In genomic region chr22:37157516-37158289, GRCh38 we compare ENCODE assay signal across 19 cellular contexts. TPM values are rescaled to one million over a fixed set of nuclear protein-coding genes. Genes with fewer than 3 reads are reported as not detected.
DNase-seq lines count a peak whose midpoint lies in the region; ATAC-seq and TF ChIP-seq lines count a peak whose summit lies in the region.
"Had no signal": no experiment of that assay in that cellular context is flagged by ENCODE, and none has a peak within 500 bp of the region (broad histone marks: within the 10 kb centered on the region; RNA-seq: fewer than 3 reads in every experiment).

No MANE protein-coding gene starts in this region.

- ATAC-seq in foreskin keratinocyte: peak; percentile 47
- no peak for ATAC-seq in activated CD4-positive, CD25-positive, alpha-beta regulatory T cell treated with anti-CD3 and anti-CD28 coated beads, Interleukin-2, amount 50 U/mL, for 24 hours
- ATAC-seq: PC-3 had no signal

- peaks cover 15% of the 10 kb centered on the region for H3K27me3 ChIP-seq in foreskin keratinocyte
- H3K27me3 ChIP-seq: right atrium auricular region, tibial nerve had no signal

- no peak overlapping the region for H3K27ac ChIP-seq in foreskin keratinocyte
- H3K27ac ChIP-seq: right atrium auricular region, tibial nerve had no signal

- H3K4me3 ChIP-seq in AG10803 (ENCODE audit: low read length): no peak overlapping the region
- H3K4me3 ChIP-seq: right atrium auricular region, tibial nerve had no signal

- TF ChIP-seq CTCF in AG10803 (conservative IDR thresholded peaks at IDR 0.05; ENCODE audit: low read length) (no peak), foreskin keratinocyte (conservative IDR thresholded peaks at IDR 0.05) (no peak)

- H3K4me1 ChIP-seq in foreskin keratinocyte: no peaks in the 10 kb centered on the region
- H3K4me1 ChIP-seq: right atrium auricular region had no signal

- DNase-seq in A172 (ENCODE audit: low spot score) (peak; percentile 58), AG10803 (ENCODE audit: low read depth) (peak; percentile 25), RPMI7951 (ENCODE audit: low read depth) (peak; percentile 39), foreskin keratinocyte (peak in 1 of 2 donors; percentile 61), SHP77 (lab: John Stamatoyannopoulos, UW) (no peak), KG1 (lab: John Stamatoyannopoulos, UW) (no peak), NCI-H2227 (lab: John Stamatoyannopoulos, UW; ENCODE audit: unreplicated experiment) (no peak)
- DNase-seq: activated CD4-positive, CD25-positive, alpha-beta regulatory T cell treated with anti-CD3 and anti-CD28 coated beads, Interleukin-2, amount 50 U/mL, for 72 hours; activated T-cell treated with anti-CD3 and anti-CD28 coated beads, Interleukin-2, amount 50 U/mL, for 1 hour; aorta; C1 segment of cervical spinal cord; NCI-H2029 treated with DMSO at 0.1 percent for 48 hours; NCI-H69; PC-3; stimulated activated CD4-positive, alpha-beta T cell treated with anti-CD3 and anti-CD28 coated beads, Interleukin-2, amount 100 ng/mL, for 24 hours had no signal

RNA-seq across cellular contexts. Expression of gene IL2RB, which starts 8.0 kb away (rescaled TPM):
- 0.02 TPM in 1 of 2 replicates, not detected in the other for total RNA-seq in A172 (2014; rRNA removed; shearing (Covaris generic))
- total RNA-seq in RPMI7951 (2014; rRNA removed; shearing (Covaris generic)): 0.10 TPM in 1 of 2 replicates, not detected in the other
- total RNA-seq in foreskin keratinocyte: 0.04 and 0.10 TPM in 2 replicates
- 0.06 and 0.10 TPM in 2 replicates for polyA plus RNA-seq in foreskin keratinocyte
- total RNA-seq: PC-3 had no signal

RNA-seq across cellular contexts. Expression of gene C1QTNF6, which starts 30.3 kb away (rescaled TPM):
- 2.1 and 7.7 TPM in 2 replicates for total RNA-seq in A172 (2014; rRNA removed; shearing (Covaris generic))
- 2.0 and 2.2 TPM in 2 replicates for total RNA-seq in RPMI7951 (2014; rRNA removed; shearing (Covaris generic))
- 11.3 and 12.6 TPM in 2 replicates for total RNA-seq in foreskin keratinocyte
- polyA plus RNA-seq in foreskin keratinocyte: 14.9 and 17.3 TPM in 2 replicates

RNA-seq across cellular contexts. Expression of gene TMPRSS6, which starts 48.2 kb away (rescaled TPM):
- total RNA-seq in A172 (2014; rRNA removed; shearing (Covaris generic)): not detected in 2 replicates
- total RNA-seq in RPMI7951 (2014; rRNA removed; shearing (Covaris generic)): not detected in 2 replicates
- not detected in 2 replicates for total RNA-seq in foreskin keratinocyte
- not detected in 2 replicates for polyA plus RNA-seq in foreskin keratinocyte
- total RNA-seq: aorta, H1, right atrium auricular region, tibial nerve had no signal
- polyA plus RNA-seq: aorta had no signal

RNA-seq across cellular contexts. Expression of gene SSTR3, which starts 54.6 kb away (rescaled TPM):
- total RNA-seq in A172 (2014; rRNA removed; shearing (Covaris generic)): not detected in 2 replicates
- not detected in 2 replicates for total RNA-seq in RPMI7951 (2014; rRNA removed; shearing (Covaris generic))
- total RNA-seq in foreskin keratinocyte: not detected in 2 replicates
- polyA plus RNA-seq in foreskin keratinocyte: not detected in 2 replicates
- total RNA-seq: aorta, right atrium auricular region, tibial nerve had no signal
- polyA plus RNA-seq: aorta had no signal

Comparison
In these comparisons a context has a peak if more than half of its experiments do, and no peak if none do; other contexts are left out.
1. DNase-seq: peak in A172 (single experiment), AG10803 (single experiment) and RPMI7951 (single experiment); none in SHP77 (0 of 2), KG1 (single experiment) and NCI-H2227 (single experiment).